In genomic region chr18:67199993-67200617, GRCh38 we compare ENCODE assay signal across 9 cellular contexts.
DNase-seq lines count a peak whose midpoint lies in the region; ATAC-seq and TF ChIP-seq lines count a peak whose summit lies in the region.
"Had no signal": no experiment of that assay in that cellular context is flagged by ENCODE, and none has a peak within 500 bp of the region (broad histone marks: within the 10 kb centered on the region; RNA-seq: fewer than 3 reads in every experiment).

No MANE protein-coding gene starts in this region.

- CTCF ChIA-PET in CD4-positive, alpha-beta T cell (lab: Charles Lee), result interaction anchor here (1.0 kb wide), 1 partner anchor 1460 kb away, joined by 3 read pairs; no protein-coding TSS in a partner anchor
- CTCF ChIA-PET in WTC11 (lab: Charles Lee), result interaction anchor here (1.1 kb wide), 1 partner anchor 95 kb away, joined by 3 read pairs; no protein-coding TSS in a partner anchor

- H3K9me3 ChIP-seq in CD4-positive, alpha-beta T cell (ENCODE audit: control insufficient read depth, low read length), result no peaks in the 10 kb centered on the region
- no peaks in the 10 kb centered on the region for H3K9me3 ChIP-seq in left ventricle myocardium inferior (replicated peaks)

- no peaks in the 10 kb centered on the region for H3K4me1 ChIP-seq in left ventricle myocardium inferior

- POLR2A ChIA-PET in CD4-positive, alpha-beta T cell (lab: Charles Lee), result no interaction called here
- POLR2A ChIA-PET in WTC11 (lab: Charles Lee), result no interaction called here

- no peak for DNase-seq in CD4-positive, alpha-beta T cell
- DNase-seq in NCI-H1694 (lab: John Stamatoyannopoulos, UW), result peak; percentile 52
- no peak for DNase-seq in WTC11 (ENCODE audit: low spot score)
- no peak for DNase-seq in left ventricle myocardium inferior
- no peak for DNase-seq in stimulated activated naive B cell treated with anti-CD40 and anti-IgM and Interleukin-4, amounts not matched to agents 10 μg/mL and 1 μg/mL and 100 μg/mL, for 72 hours
- no peak for DNase-seq in stimulated activated CD4-positive, alpha-beta T cell treated with anti-CD3 and anti-CD28 coated beads, Interleukin-2, amount 100 ng/mL, for 48 hours

- no peaks in the 10 kb centered on the region for H3K27me3 ChIP-seq in CD4-positive, alpha-beta T cell (ENCODE audit: control insufficient read depth, insufficient read depth, low read length)
- H3K27me3 ChIP-seq in left ventricle myocardium inferior (ENCODE audit: low read depth), result peaks cover 18% of the 10 kb centered on the region

- H3K4me1 Mint-ChIP-seq in CD4-positive, alpha-beta T cell (ENCODE audit: low read depth), result no peaks in the 10 kb centered on the region
- 0 out of 2 replicates have a peak, but pooled peaks cover under 1% of the 10 kb centered on the region for H3K4me1 Mint-ChIP-seq in WTC11
- no peaks in the 10 kb centered on the region for H3K4me1 Mint-ChIP-seq in stimulated activated naive B cell treated with anti-CD40 and anti-IgM and Interleukin-4, amounts not matched to agents 10 μg/mL and 1 μg/mL and 100 μg/mL, for 72 hours

- no peak overlapping the region for H3K27ac Mint-ChIP-seq in CD4-positive, alpha-beta T cell
- no peak overlapping the region for H3K27ac Mint-ChIP-seq in WTC11
- no peak overlapping the region for H3K27ac Mint-ChIP-seq in stimulated activated naive B cell treated with anti-CD40 and anti-IgM and Interleukin-4, amounts not matched to agents 10 μg/mL and 1 μg/mL and 100 μg/mL, for 72 hours
- H3K27ac Mint-ChIP-seq: T-helper 1 cell treated with Interleukin-12 subunit alpha and Interleukin-12 subunit beta and Interleukin-4 antibody, amounts not matched to agents 30 μg/mL and 1 μg/mL, for 36 hours had no signal

- H3K4me3 ChIP-seq in left ventricle myocardium inferior, result no peak overlapping the region

- intact Hi-C loops in CD4-positive, alpha-beta T cell (cut with DNase I, micrococcal nuclease), result loop anchor here in 1 of 2 experiments (1.0 kb wide), 1 partner anchor 96 kb away; no protein-coding TSS in a partner anchor
- intact Hi-C loops in left ventricle myocardium inferior (cut with micrococcal nuclease), result no loop called here

- H3K27ac ChIP-seq in CD4-positive, alpha-beta T cell (ENCODE audit: low read depth, low read length), result no peak overlapping the region
- no peak overlapping the region for H3K27ac ChIP-seq in left ventricle myocardium inferior (replicated peaks)

- H3K4me3 Mint-ChIP-seq in CD4-positive, alpha-beta T cell, result no peak overlapping the region
- H3K4me3 Mint-ChIP-seq in WTC11, result no peak overlapping the region
- H3K4me3 Mint-ChIP-seq in stimulated activated naive B cell treated with anti-CD40 and anti-IgM and Interleukin-4, amounts not matched to agents 10 μg/mL and 1 μg/mL and 100 μg/mL, for 72 hours, result no peak overlapping the region
- H3K4me3 Mint-ChIP-seq: T-helper 1 cell treated with Interleukin-12 subunit alpha and Interleukin-12 subunit beta and Interleukin-4 antibody, amounts not matched to agents 30 μg/mL and 1 μg/mL, for 36 hours had no signal

- ATAC-seq in CD4-positive, alpha-beta T cell (ENCODE audit: poor library complexity), result peak; percentile 62
- ATAC-seq in GM18867 (IDR thresholded peaks at IDR 0.05; ENCODE audit: unreplicated experiment) (peak; percentile 98), HG03039 (IDR thresholded peaks at IDR 0.05; ENCODE audit: unreplicated experiment) (peak; percentile 90), WTC11 (peak; percentile 70)
- peak; percentile 81 to 87 for ATAC-seq in stimulated activated naive B cell treated with anti-CD40 and anti-IgM and Interleukin-4, amounts not matched to agents 10 μg/mL and 1 μg/mL and 100 μg/mL, for 72 hours (replicated peaks)

- no peaks in the 10 kb centered on the region for H3K36me3 Mint-ChIP-seq in CD4-positive, alpha-beta T cell (ENCODE audit: low read depth)
- no peaks in the 10 kb centered on the region for H3K36me3 Mint-ChIP-seq in WTC11
- no peaks in the 10 kb centered on the region for H3K36me3 Mint-ChIP-seq in stimulated activated naive B cell treated with anti-CD40 and anti-IgM and Interleukin-4, amounts not matched to agents 10 μg/mL and 1 μg/mL and 100 μg/mL, for 72 hours

- H3K9me3 Mint-ChIP-seq in CD4-positive, alpha-beta T cell, result no peaks in the 10 kb centered on the region
- H3K9me3 Mint-ChIP-seq in WTC11, result no peaks in the 10 kb centered on the region
- H3K9me3 Mint-ChIP-seq in stimulated activated naive B cell treated with anti-CD40 and anti-IgM and Interleukin-4, amounts not matched to agents 10 μg/mL and 1 μg/mL and 100 μg/mL, for 72 hours, result no peaks in the 10 kb centered on the region
- H3K9me3 Mint-ChIP-seq: T-helper 1 cell treated with Interleukin-12 subunit alpha and Interleukin-12 subunit beta and Interleukin-4 antibody, amounts not matched to agents 30 μg/mL and 1 μg/mL, for 36 hours had no signal

- peaks cover 13% of the 10 kb centered on the region for H3K27me3 Mint-ChIP-seq in CD4-positive, alpha-beta T cell
- H3K27me3 Mint-ChIP-seq in WTC11 (ENCODE audit: low read depth), result no peaks in the 10 kb centered on the region
- peaks cover 6 to 13% of the 10 kb centered on the region in 2 donors for H3K27me3 Mint-ChIP-seq in stimulated activated naive B cell treated with anti-CD40 and anti-IgM and Interleukin-4, amounts not matched to agents 10 μg/mL and 1 μg/mL and 100 μg/mL, for 72 hours

- no peaks in the 10 kb centered on the region for H3K36me3 ChIP-seq in left ventricle myocardium inferior

- TF ChIP-seq CTCF in CD4-positive, alpha-beta T cell (IDR thresholded peaks at IDR 0.05), result peak; percentile 72
- TF ChIP-seq CTCF in WTC11 (IDR thresholded peaks at IDR 0.05) (peak; percentile 50), left ventricle myocardium inferior (IDR thresholded peaks at IDR 0.05; ENCODE audit: borderline replicate concordance) (peak; percentile 68)

TF ChIP-seq in WTC11, 78 proteins besides CTCF, POLR2A, EP300 and RAD21:
- TF ChIP-seq, protein P1, sequence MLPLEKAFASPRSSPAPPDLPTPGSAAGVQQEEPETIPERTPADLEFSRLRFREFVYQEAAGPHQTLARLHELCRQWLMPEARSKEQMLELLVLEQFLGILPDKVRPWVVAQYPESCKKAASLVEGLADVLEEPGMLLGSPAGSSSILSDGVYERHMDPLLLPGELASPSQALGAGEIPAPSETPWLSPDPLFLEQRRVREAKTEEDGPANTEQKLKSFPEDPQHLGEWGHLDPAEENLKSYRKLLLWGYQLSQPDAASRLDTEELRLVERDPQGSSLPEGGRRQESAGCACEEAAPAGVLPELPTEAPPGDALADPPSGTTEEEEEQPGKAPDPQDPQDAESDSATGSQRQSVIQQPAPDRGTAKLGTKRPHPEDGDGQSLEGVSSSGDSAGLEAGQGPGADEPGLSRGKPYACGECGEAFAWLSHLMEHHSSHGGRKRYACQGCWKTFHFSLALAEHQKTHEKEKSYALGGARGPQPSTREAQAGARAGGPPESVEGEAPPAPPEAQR (CRISPR knock-in tag; IDR thresholded peaks at IDR 0.05), result no peak
- TF ChIP-seq ESRRA (CRISPR knock-in tag; IDR thresholded peaks at IDR 0.05; ENCODE audit: borderline replicate concordance) (no peak), E2F5 (CRISPR knock-in tag; IDR thresholded peaks at IDR 0.05) (no peak), ELF4 (CRISPR knock-in tag; IDR thresholded peaks at IDR 0.05; ENCODE audit: low read depth) (no peak), TCF7 (CRISPR knock-in tag; IDR thresholded peaks at IDR 0.05; ENCODE audit: low read depth) (no peak), CREM (CRISPR knock-in tag; IDR thresholded peaks at IDR 0.05) (no peak), FOXP4 (CRISPR knock-in tag; IDR thresholded peaks at IDR 0.05) (no peak), FOXK1 (CRISPR knock-in tag; IDR thresholded peaks at IDR 0.05) (no peak), ZNF671 (CRISPR knock-in tag; IDR thresholded peaks at IDR 0.05) (no peak)
- TF ChIP-seq, protein P2, sequence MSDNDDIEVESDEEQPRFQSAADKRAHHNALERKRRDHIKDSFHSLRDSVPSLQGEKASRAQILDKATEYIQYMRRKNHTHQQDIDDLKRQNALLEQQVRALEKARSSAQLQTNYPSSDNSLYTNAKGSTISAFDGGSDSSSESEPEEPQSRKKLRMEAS (CRISPR knock-in tag; IDR thresholded peaks at IDR 0.05), result no peak
- TF ChIP-seq, protein P3, sequence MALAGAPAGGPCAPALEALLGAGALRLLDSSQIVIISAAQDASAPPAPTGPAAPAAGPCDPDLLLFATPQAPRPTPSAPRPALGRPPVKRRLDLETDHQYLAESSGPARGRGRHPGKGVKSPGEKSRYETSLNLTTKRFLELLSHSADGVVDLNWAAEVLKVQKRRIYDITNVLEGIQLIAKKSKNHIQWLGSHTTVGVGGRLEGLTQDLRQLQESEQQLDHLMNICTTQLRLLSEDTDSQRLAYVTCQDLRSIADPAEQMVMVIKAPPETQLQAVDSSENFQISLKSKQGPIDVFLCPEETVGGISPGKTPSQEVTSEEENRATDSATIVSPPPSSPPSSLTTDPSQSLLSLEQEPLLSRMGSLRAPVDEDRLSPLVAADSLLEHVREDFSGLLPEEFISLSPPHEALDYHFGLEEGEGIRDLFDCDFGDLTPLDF (CRISPR knock-in tag; IDR thresholded peaks at IDR 0.05), result no peak
